In the genomic region with DNA sequence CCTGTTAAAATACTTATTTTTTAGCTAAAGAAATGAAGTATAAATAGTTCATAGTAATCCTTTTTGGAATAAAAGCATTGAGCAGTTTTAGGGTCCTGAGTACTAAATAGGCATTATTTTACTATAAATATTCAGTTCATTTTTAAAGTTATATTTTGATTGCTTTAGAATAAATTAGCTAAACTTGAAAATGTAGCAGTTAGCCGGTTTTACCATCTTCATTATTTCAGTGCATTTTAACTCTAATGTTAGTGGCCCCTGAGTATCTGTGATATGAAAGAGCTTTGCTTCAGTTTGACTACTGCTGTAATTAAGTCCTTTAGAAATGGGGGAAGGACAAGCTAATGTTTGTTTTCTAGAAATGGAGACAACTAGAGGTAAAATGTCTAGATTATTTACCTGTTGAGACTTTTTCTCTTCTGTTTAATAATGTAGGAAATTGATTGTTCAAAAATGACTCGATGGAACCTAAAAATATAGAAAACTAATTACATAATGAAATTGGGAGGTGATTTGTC, we compare ENCODE assay signal across 9 cellular contexts. TPM values are rescaled to one million over a fixed set of nuclear protein-coding genes. Genes with fewer than 3 reads are reported as not detected.
DNase-seq lines count a peak whose midpoint lies in the region; TF ChIP-seq lines count a peak whose summit lies in the region.
"Had no signal": no experiment of that assay in that cellular context is flagged by ENCODE, and none has a peak within 500 bp of the region (broad histone marks: within the 10 kb centered on the region; RNA-seq: fewer than 3 reads in every experiment).

No MANE protein-coding gene starts in this region.

- H3K36me3 ChIP-seq in fibroblast of lung (ENCODE audit: control insufficient read depth, insufficient read depth, low read length) (no peaks in the 10 kb centered on the region), testis (ENCODE audit: low read depth, missing control alignments) (no peaks in the 10 kb centered on the region)

- H3K36me3 Mint-ChIP-seq in activated T-cell treated with anti-CD3 and anti-CD28 coated beads, Interleukin-2, amount 50 U/mL, for 24 hours (ENCODE audit: low read depth) = peaks cover 92% of the 10 kb centered on the region

- H3K27me3 Mint-ChIP-seq in activated T-cell treated with anti-CD3 and anti-CD28 coated beads, Interleukin-2, amount 50 U/mL, for 24 hours = peaks cover 11% of the 10 kb centered on the region

- H3K79me2 ChIP-seq in fibroblast of lung (ENCODE audit: control insufficient read depth, insufficient read depth, low read length) = peaks cover 95% of the 10 kb centered on the region

- no peaks in the 10 kb centered on the region for H3K9me3 Mint-ChIP-seq in activated T-cell treated with anti-CD3 and anti-CD28 coated beads, Interleukin-2, amount 50 U/mL, for 24 hours

- intact Hi-C loops in testis (cut with DNase I; ENCODE audit: low total_unique reads) = no loop called here

- TF ChIP-seq CTCF in fibroblast of lung (conservative IDR thresholded peaks at IDR 0.05 in 1 of 2, IDR thresholded peaks at IDR 0.05 in 1 of 2; ENCODE audit: low read depth in 1 of 2, low read length in 2 of 2) (no peak), testis (IDR thresholded peaks at IDR 0.05) (no peak)

- H3K27ac ChIP-seq in fibroblast of lung (ENCODE audit: insufficient read depth, low read length) = no peak overlapping the region
- peak overlapping the region; percentile 93 to 95 for H3K27ac ChIP-seq in testis

- no peak overlapping the region for H3K27ac Mint-ChIP-seq in activated T-cell treated with anti-CD3 and anti-CD28 coated beads, Interleukin-2, amount 50 U/mL, for 24 hours

- H2AFZ ChIP-seq in fibroblast of lung (ENCODE audit: low read length) = peak overlapping the region; percentile 3

- no peak for DNase-seq in activated T-cell treated with anti-CD3 and anti-CD28 coated beads, Interleukin-2, amount 50 U/mL, for 24 hours
- no peak for DNase-seq in activated T-cell treated with anti-CD3 and anti-CD28 coated beads for 4 hours
- peak; percentile 33 for DNase-seq in RKO (ENCODE audit: low spot score)
- DNase-seq in fibroblast of lung (ENCODE audit: low read depth in 2 of 2) = peak; percentile 23 to 64
- no peak for DNase-seq in testis
- DNase-seq in activated CD8-positive, alpha-beta memory T cell treated with anti-CD3 and anti-CD28 coated beads, Interleukin-2, amount 50 U/mL, for 4 hours = no peak
- no peak for DNase-seq in superior temporal gyrus (ENCODE audit: extremely low spot score)
- no peak for DNase-seq in NCI-H526 treated with DMSO at 0.1 percent for 48 hours (lab: John Stamatoyannopoulos, UW)
- DNase-seq: GDM1 had no signal

- H3K27me3 ChIP-seq in fibroblast of lung (ENCODE audit: control insufficient read depth, insufficient read depth, low read length) (no peaks in the 10 kb centered on the region), testis (no peaks in the 10 kb centered on the region)

- H3K4me3 ChIP-seq in fibroblast of lung (replicated peaks in 1 of 4; ENCODE audit: control extremely low read depth in 1 of 4, insufficient read depth in 1 of 4, low read depth in 3 of 4, low read length in 4 of 4) (peak overlapping the region; percentile 16 to 93 (median 80)), testis (peak overlapping the region in 1 of 2 donors; percentile 81)

- H4K20me1 ChIP-seq in fibroblast of lung (ENCODE audit: control insufficient read depth, extremely low read depth, insufficient read depth, low read length) = no peaks in the 10 kb centered on the region

- peaks cover 42% of the 10 kb centered on the region for H3K4me1 Mint-ChIP-seq in activated T-cell treated with anti-CD3 and anti-CD28 coated beads, Interleukin-2, amount 50 U/mL, for 24 hours (ENCODE audit: low read depth)

- TF ChIP-seq POLR2A in testis (IDR thresholded peaks at IDR 0.05) = no peak

- no peak overlapping the region for H3K9ac ChIP-seq in fibroblast of lung (ENCODE audit: insufficient read depth, low read length)

- no peaks in the 10 kb centered on the region for H3K9me3 ChIP-seq in fibroblast of lung (ENCODE audit: control insufficient read depth, insufficient read depth, low read depth, low read length)
- no peaks in the 10 kb centered on the region for H3K9me3 ChIP-seq in testis

- peak overlapping the region; percentile 87 for H3K4me2 ChIP-seq in fibroblast of lung (ENCODE audit: extremely low read depth, insufficient read depth, low read length)

- WGBS in testis, 2 donors = 49 to 59% methylated on average over 2 of the region's 2 CpGs

- peak overlapping the region; percentile 97 for H3K4me3 Mint-ChIP-seq in activated T-cell treated with anti-CD3 and anti-CD28 coated beads, Interleukin-2, amount 50 U/mL, for 24 hours

- H3K4me1 ChIP-seq in fibroblast of lung (ENCODE audit: control insufficient read depth, extremely low read depth, insufficient read depth, low read length) (peaks cover 5% of the 10 kb centered on the region), testis (no peaks in the 10 kb centered on the region)

RNA-seq across cellular contexts. Expression of gene SMC4, which starts 3.6 kb away (rescaled TPM):
- total RNA-seq in fibroblast of lung (38.0 and 48.4 TPM in 2 replicates), testis (100 to 1,000 TPM; 111 to 124 TPM)
- polyA plus RNA-seq in fibroblast of lung (34.7 and 83.5 TPM in 2 replicates), testis (ENCODE audit: insufficient read depth, low read depth, low replicate concordance) (19.5 TPM)
- 29.9 and 66.1 TPM in 2 replicates for polyA plus RNA-seq in fibroblast of lung (2012)
- polyA minus RNA-seq in fibroblast of lung (ENCODE audit: low replicate concordance) = 4.5 and 14.4 TPM in 2 replicates

RNA-seq across cellular contexts. Expression of gene IFT80, which starts 4.1 kb away (rescaled TPM):
- total RNA-seq in fibroblast of lung (75.0 and 76.5 TPM in 2 replicates), testis (10 to 100 TPM; 55.4 to 74.9 TPM)
- polyA plus RNA-seq in fibroblast of lung (29.7 and 38.4 TPM in 2 replicates), testis (ENCODE audit: insufficient read depth, low read depth, low replicate concordance) (32.0 TPM)
- polyA plus RNA-seq in fibroblast of lung (2012) = 20.5 and 24.3 TPM in 2 replicates
- 1.4 and 7.3 TPM in 2 replicates for polyA minus RNA-seq in fibroblast of lung (ENCODE audit: low replicate concordance)

RNA-seq across cellular contexts. Expression of gene TRIM59, which starts 46.5 kb away (rescaled TPM):
- total RNA-seq in fibroblast of lung = 15.2 and 31.2 TPM in 2 replicates
- 13.6 and 20.0 TPM in 2 replicates for polyA plus RNA-seq in fibroblast of lung
- polyA plus RNA-seq in fibroblast of lung (2012) = 11.2 and 16.2 TPM in 2 replicates
- 10.6 and 10.9 TPM in 2 replicates for polyA minus RNA-seq in fibroblast of lung (ENCODE audit: low replicate concordance)
- 10 to 100 TPM in 1 of 2 donors, 1 to 10 TPM in 1; 9.1 to 20.6 TPM for total RNA-seq in testis
- polyA plus RNA-seq in testis (ENCODE audit: insufficient read depth, low read depth, low replicate concordance) = 13.9 TPM

Comparison
In these comparisons a context has a peak if more than half of its experiments do, and no peak if none do; other contexts are left out.
1. DNase-seq: peak in RKO (single experiment) and fibroblast of lung (2 of 2); none in activated T-cell treated with anti-CD3 and anti-CD28 coated beads, Interleukin-2, amount 50 U/mL, for 24 hours (single experiment), activated T-cell treated with anti-CD3 and anti-CD28 coated beads for 4 hours (single experiment), testis (single experiment), activated CD8-positive, alpha-beta memory T cell treated with anti-CD3 and anti-CD28 coated beads, Interleukin-2, amount 50 U/mL, for 4 hours (single experiment), superior temporal gyrus (single experiment) and NCI-H526 treated with DMSO at 0.1 percent for 48 hours (single experiment).